ENCODE assay signal across 8 cellular contexts in the genomic region with DNA sequence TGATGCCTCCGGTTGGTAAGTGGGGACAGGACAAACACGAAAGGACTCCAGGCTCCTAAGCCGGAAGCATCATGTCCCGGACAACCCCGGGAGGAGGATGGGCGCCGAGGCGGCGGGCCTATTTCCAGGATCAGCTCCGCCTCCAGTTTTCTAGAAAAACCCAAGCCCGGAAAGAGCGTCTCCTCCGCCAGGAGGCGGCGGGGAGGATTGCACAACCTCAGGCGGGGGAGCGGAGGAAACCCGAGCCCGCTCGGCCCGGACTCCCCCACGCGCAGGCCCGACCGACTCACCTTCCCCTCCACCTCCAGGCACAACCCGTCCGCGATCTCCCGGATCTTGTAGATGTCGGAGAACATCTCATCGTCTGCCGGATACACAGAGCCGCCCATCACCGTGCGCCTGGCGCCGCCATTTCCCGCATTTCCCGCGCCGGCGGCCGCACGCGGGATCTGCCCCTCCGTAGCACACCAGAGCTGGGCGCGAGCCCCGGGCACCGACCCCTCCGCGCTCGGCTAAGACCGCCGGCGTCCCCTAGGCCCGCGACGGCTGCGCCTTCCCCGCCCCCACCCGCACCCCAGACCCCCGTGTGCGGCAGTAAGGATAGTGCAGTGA. TPM values are rescaled to one million over a fixed set of nuclear protein-coding genes. Genes with fewer than 3 reads are reported as not detected.
DNase-seq lines count a peak whose midpoint lies in the region; ATAC-seq, FAIRE-seq and TF ChIP-seq lines count a peak whose summit lies in the region.

No MANE protein-coding gene starts in this region.

- H3K9me3 ChIP-seq in smooth muscle cell (replicated peaks; ENCODE audit: low read depth) = no peaks in the 10 kb centered on the region

- no peak for TF ChIP-seq CTCF in activated B cell treated with CpG ODN at 0.5 μM for 24 hours (IDR thresholded peaks at IDR 0.05)
- TF ChIP-seq CTCF in bronchial epithelial cell (IDR thresholded peaks at IDR 0.05; ENCODE audit: insufficient read depth, low read length, severe bottlenecking) = peak; percentile 66
- peak; percentile 29 for TF ChIP-seq CTCF in smooth muscle cell (IDR thresholded peaks at IDR 0.05; ENCODE audit: borderline replicate concordance, insufficient read depth, poor library complexity, severe bottlenecking)

- ATAC-seq in HG02943 (IDR thresholded peaks at IDR 0.05; ENCODE audit: low read depth, unreplicated experiment) (peak; percentile 37), activated B cell treated with CpG ODN at 0.5 μM for 24 hours (ENCODE audit: low read depth) (peak; percentile 34)

- H3F3A ChIP-seq in smooth muscle cell (ENCODE audit: low read depth) = peaks cover 44% of the 10 kb centered on the region

- peak overlapping the region; percentile 100 for H3K9ac ChIP-seq in smooth muscle cell (ENCODE audit: low read depth)

- H3K79me2 ChIP-seq in smooth muscle cell (ENCODE audit: low read depth) = peaks cover 80% of the 10 kb centered on the region

- H3K9me3 Mint-ChIP-seq in activated B cell treated with CpG ODN at 0.5 μM for 24 hours (no peaks in the 10 kb centered on the region), immature natural killer cell (no peaks in the 10 kb centered on the region)

- intact Hi-C loops in activated B cell treated with CpG ODN at 0.5 μM for 24 hours (cut with micrococcal nuclease) = loop anchor here (1.0 to 10.0 kb wide), 17 partner anchors 11 to 1456 kb away; partner anchors contain the start of genes COG3, ESD, GPALPP1 and GTF2F2

- H3K27me3 Mint-ChIP-seq in activated B cell treated with CpG ODN at 0.5 μM for 24 hours (no peaks in the 10 kb centered on the region), immature natural killer cell (ENCODE audit: low read depth in 3 of 3) (peaks cover 16 to 42% (median 20%) of the 10 kb centered on the region in 3 donors)

- peaks cover 28% of the 10 kb centered on the region for H3K4me1 ChIP-seq in smooth muscle cell (ENCODE audit: low read depth)

- peak overlapping the region; percentile 99 for H3K4me3 ChIP-seq in bronchial epithelial cell (ENCODE audit: low read depth, low read length)
- peak overlapping the region; percentile 95 for H3K4me3 ChIP-seq in smooth muscle cell

- H3K36me3 ChIP-seq in bronchial epithelial cell (ENCODE audit: control insufficient read depth, insufficient read depth, low read length) = peaks cover 23% of the 10 kb centered on the region
- peaks cover 36% of the 10 kb centered on the region for H3K36me3 ChIP-seq in smooth muscle cell (ENCODE audit: low read depth)

- H3K27ac Mint-ChIP-seq in activated B cell treated with CpG ODN at 0.5 μM for 24 hours (peak overlapping the region; percentile 99), immature natural killer cell (peak overlapping the region; percentile 98 to 100 (median 100))

- H3K27me3 ChIP-seq in bronchial epithelial cell (ENCODE audit: control insufficient read depth, insufficient read depth, low read length) (no peaks in the 10 kb centered on the region), smooth muscle cell (ENCODE audit: low read depth) (no peaks in the 10 kb centered on the region)

- FAIRE-seq in bronchial epithelial cell (lab: Jason Lieb, UNC) = no peak

- CTCF ChIA-PET in activated B cell treated with CpG ODN at 0.5 μM for 24 hours (lab: Charles Lee) = interaction anchor here (1.1 to 1.4 kb wide), 3 partner anchors 31 to 150 kb away, joined by 3 to 10 read pairs (median 3); no protein-coding TSS in a partner anchor

- H3K4me3 Mint-ChIP-seq in activated B cell treated with CpG ODN at 0.5 μM for 24 hours = peak overlapping the region; percentile 99
- peak overlapping the region; percentile 95 to 98 (median 97) for H3K4me3 Mint-ChIP-seq in immature natural killer cell

- H3K4me1 Mint-ChIP-seq in activated B cell treated with CpG ODN at 0.5 μM for 24 hours (peaks cover 59% of the 10 kb centered on the region), immature natural killer cell (peaks cover 64 to 79% of the 10 kb centered on the region in 2 donors)

- no peak overlapping the region for H2AFZ ChIP-seq in smooth muscle cell (ENCODE audit: low read depth)

- DNase-seq in NK-92 treated with Interleukin-12 subunit alpha and Interleukin-12 subunit beta, amount 100 ng/mL, for 24 hours (lab: John Stamatoyannopoulos, UW) = peak; percentile 73
- DNase-seq in NK-92 (lab: John Stamatoyannopoulos, UW; ENCODE audit: unreplicated experiment) (no peak), NCI-H2107 treated with DMSO at 0.1 percent for 48 hours (lab: John Stamatoyannopoulos, UW; ENCODE audit: unreplicated experiment) (peak; percentile 52), activated B cell treated with CpG ODN at 0.5 μM for 24 hours (peak; percentile 70), bronchial epithelial cell (ENCODE audit: low read depth) (peak; percentile 68), immature natural killer cell (peak; percentile 82 to 84 (median 83)), smooth muscle cell (lab: John Stamatoyannopoulos, UW; ENCODE audit: unreplicated experiment) (peak; percentile 78)

- peaks cover 65% of the 10 kb centered on the region for H3K36me3 Mint-ChIP-seq in activated B cell treated with CpG ODN at 0.5 μM for 24 hours (ENCODE audit: low read depth)
- peaks cover 16 to 42% (median 24%) of the 10 kb centered on the region in 3 donors for H3K36me3 Mint-ChIP-seq in immature natural killer cell

- peak overlapping the region; percentile 99 for H3K27ac ChIP-seq in smooth muscle cell (ENCODE audit: low read depth)

- POLR2A ChIA-PET in activated B cell treated with CpG ODN at 0.5 μM for 24 hours (lab: Charles Lee) = interaction anchor here (0.6 to 3.0 kb wide), 14 partner anchors 8 to 1461 kb away, joined by 3 to 31 read pairs (median 4); partner anchors contain the start of genes CCDC122, COG3, GTF2F2 and LACC1

- 1% methylated on average over 62 of the region's 64 CpGs for WGBS in smooth muscle cell (ENCODE audit: low lambda C conversion rate)

- peak overlapping the region; percentile 98 for H3K4me2 ChIP-seq in smooth muscle cell

- peaks cover 54% of the 10 kb centered on the region for H4K20me1 ChIP-seq in smooth muscle cell (ENCODE audit: low read depth)

RNA-seq across cellular contexts. Expression of gene TPT1, which starts 0.5 kb away (rescaled TPM):
- total RNA-seq in activated B cell treated with CpG ODN at 0.5 μM for 24 hours (3,880 and 4,323 TPM in 2 replicates), bronchial epithelial cell (6,256 and 7,903 TPM in 2 replicates), smooth muscle cell (3,918 and 4,267 TPM in 2 replicates)
- polyA plus RNA-seq in immature natural killer cell (1,000 to 10,000 TPM; 1,111 to 3,245 (median 1,774) TPM), smooth muscle cell (1,031 and 1,102 TPM in 2 replicates)
